In the genomic region with DNA sequence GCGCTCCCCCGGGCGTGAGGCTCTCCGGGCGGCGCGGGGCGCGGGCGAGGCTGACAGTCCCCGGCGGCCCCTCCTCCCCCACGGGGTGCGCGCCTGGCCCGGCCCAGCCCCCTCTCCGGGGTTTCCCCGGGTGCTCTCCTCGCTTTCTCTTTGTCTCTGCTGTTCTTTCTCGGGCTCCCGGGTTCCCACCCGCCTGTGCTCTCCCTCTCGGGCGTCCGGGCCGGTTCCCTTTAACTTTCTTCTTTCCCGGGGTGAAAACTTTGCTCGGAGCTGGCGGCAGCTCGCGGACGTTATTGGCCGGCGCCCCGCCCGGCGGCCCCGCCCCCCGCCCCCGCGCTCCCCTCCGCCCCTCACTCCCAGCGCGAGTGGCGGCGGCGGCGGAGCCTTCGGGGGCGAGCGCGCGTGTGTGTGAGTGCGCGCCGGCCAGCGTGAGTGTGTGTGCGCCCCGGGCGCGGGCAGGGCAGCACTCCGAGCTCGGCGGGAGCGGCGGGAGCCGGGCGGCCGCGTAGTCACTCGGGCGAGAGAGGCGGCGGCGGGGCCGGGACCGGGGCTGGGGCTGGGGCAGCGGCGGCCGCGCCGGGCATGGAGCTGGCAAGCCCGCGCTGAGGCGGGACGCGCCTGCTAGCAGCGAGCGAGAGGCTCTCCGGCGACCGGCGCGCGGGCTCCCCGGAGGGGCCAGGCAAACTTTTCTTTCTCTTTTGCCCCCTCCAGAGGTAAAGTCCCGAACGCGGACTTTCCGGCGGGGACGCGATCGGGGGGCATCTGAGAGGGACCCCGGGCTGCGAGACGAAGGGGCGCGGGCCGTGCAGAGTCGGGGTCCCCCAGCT, we compare ENCODE assay signal across 8 cellular contexts. TPM values are rescaled to one million over a fixed set of nuclear protein-coding genes. Genes with fewer than 3 reads are reported as not detected.
A peak's percentile ranks its signal among the peaks of the same experiment; 100 is the strongest.
DNase-seq lines count a peak whose midpoint lies in the region; ATAC-seq and TF ChIP-seq lines count a peak whose summit lies in the region.

A gene (plus strand): TSS at position 353 of the 827 bp plus-strand sequence. CDS start 864 bp downstream, outside the sequence.

- peaks cover 9% of the 10 kb centered on the region for H3K4me1 Mint-ChIP-seq in activated naive CD8-positive, alpha-beta T cell treated with anti-CD3 and anti-CD28 coated beads, Interleukin-2, amount 50 U/mL, for 24 hours

- no peaks in the 10 kb centered on the region for H3K9me3 Mint-ChIP-seq in activated naive CD8-positive, alpha-beta T cell treated with anti-CD3 and anti-CD28 coated beads, Interleukin-2, amount 50 U/mL, for 24 hours

- no peaks in the 10 kb centered on the region for H3K9me3 ChIP-seq in right atrium auricular region

- no peaks in the 10 kb centered on the region for H3K36me3 Mint-ChIP-seq in activated naive CD8-positive, alpha-beta T cell treated with anti-CD3 and anti-CD28 coated beads, Interleukin-2, amount 50 U/mL, for 24 hours (ENCODE audit: low read depth)

- H3K4me3 Mint-ChIP-seq in activated naive CD8-positive, alpha-beta T cell treated with anti-CD3 and anti-CD28 coated beads, Interleukin-2, amount 50 U/mL, for 24 hours: peak within 1 kb of the TSS; percentile 70

- peak; percentile 48 for ATAC-seq in HG02610 (IDR thresholded peaks at IDR 0.05; ENCODE audit: unreplicated experiment)
- ATAC-seq in activated naive CD8-positive, alpha-beta T cell treated with anti-CD3 and anti-CD28 coated beads, Interleukin-2, amount 50 U/mL, for 24 hours: peak; percentile 68

- peaks cover 0 to 35% of the 10 kb centered on the region in 2 donors for H3K4me1 ChIP-seq in right atrium auricular region

- peaks cover 53% of the 10 kb centered on the region for H3K27me3 Mint-ChIP-seq in activated naive CD8-positive, alpha-beta T cell treated with anti-CD3 and anti-CD28 coated beads, Interleukin-2, amount 50 U/mL, for 24 hours

- peak within 1 kb of the TSS; percentile 55 to 73 for H3K4me3 ChIP-seq in right atrium auricular region
- peak within 1 kb of the TSS; percentile 22 for H3K4me3 ChIP-seq in retinal pigment epithelial cell (ENCODE audit: low read length)

- H3K27ac ChIP-seq in right atrium auricular region: peak within 1 kb of the TSS; percentile 90 to 92

- H3K27ac Mint-ChIP-seq in activated naive CD8-positive, alpha-beta T cell treated with anti-CD3 and anti-CD28 coated beads, Interleukin-2, amount 50 U/mL, for 24 hours: no peak within 1 kb of the TSS

- no peaks in the 10 kb centered on the region for H3K27me3 ChIP-seq in right atrium auricular region

- TF ChIP-seq CTCF in right atrium auricular region (IDR thresholded peaks at IDR 0.05) (no peak), retinal pigment epithelial cell (conservative IDR thresholded peaks at IDR 0.05; ENCODE audit: low read depth, low read length) (no peak)

- peaks cover 6% of the 10 kb centered on the region for H3K36me3 ChIP-seq in right atrium auricular region

- DNase-seq in GM03348 (ENCODE audit: low spot score) (peak; percentile 67), RPMI7951 (ENCODE audit: low read depth) (peak; percentile 21), right atrium auricular region (ENCODE audit: low spot score) (peak; percentile 59), retinal pigment epithelial cell (ENCODE audit: low read depth) (no peak), pons (ENCODE audit: low spot score) (no peak), GF-D8 (lab: John Stamatoyannopoulos, UW) (no peak)
- DNase-seq in activated naive CD8-positive, alpha-beta T cell treated with anti-CD3 and anti-CD28 coated beads, Interleukin-2, amount 50 U/mL, for 24 hours: peak; percentile 66

RNA-seq across cellular contexts. Expression of the gene that starts here (rescaled TPM):
- 0.12 and 0.20 TPM in 2 replicates for total RNA-seq in RPMI7951 (2014; rRNA removed; shearing (Covaris generic))
- 100 to 1,000 TPM; 142 to 163 TPM for total RNA-seq in right atrium auricular region

Comparison
In these comparisons a context has a peak if more than half of its experiments do, and no peak if none do; other contexts are left out.
1. RNA of the gene that starts here (total RNA-seq): 142 to 163 TPM in right atrium auricular region; 0.12 to 0.20 TPM in RPMI7951; every median in the first group is over 100 times any median in the second.
2. Peak in DNase-seq in RPMI7951; RNA of the gene not detected or under 1 TPM.
3. DNase-seq: peak in GM03348 (single experiment), activated naive CD8-positive, alpha-beta T cell treated with anti-CD3 and anti-CD28 coated beads, Interleukin-2, amount 50 U/mL, for 24 hours (single experiment) and right atrium auricular region (single experiment); none in retinal pigment epithelial cell (single experiment), pons (single experiment) and GF-D8 (single experiment).